Comparison of ENCODE assay signal across 16 cellular contexts in the genomic region with DNA sequence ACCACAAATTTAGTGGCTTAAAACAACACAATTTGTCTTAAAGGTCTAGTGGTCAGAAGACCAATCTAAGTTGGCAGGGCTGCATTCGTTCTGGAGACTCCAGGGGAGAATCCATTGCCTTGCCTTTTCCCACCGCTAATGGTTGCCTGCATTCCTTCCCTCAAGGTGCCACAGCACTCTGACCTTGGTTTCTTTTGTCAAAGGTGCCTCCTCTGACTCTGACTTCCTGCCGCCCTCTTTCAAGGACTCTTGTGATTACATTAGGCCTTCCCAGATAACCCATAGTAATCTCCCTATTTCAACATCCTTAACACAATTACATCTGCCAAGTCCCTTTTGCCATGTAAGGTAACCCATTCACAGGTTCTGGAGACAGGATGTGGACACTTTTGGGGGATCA.
DNase-seq lines count a peak whose midpoint lies in the region; ATAC-seq and TF ChIP-seq lines count a peak whose summit lies in the region.
"Had no signal": no experiment of that assay in that cellular context is flagged by ENCODE, and none has a peak within 500 bp of the region (broad histone marks: within the 10 kb centered on the region; RNA-seq: fewer than 3 reads in every experiment).

No MANE protein-coding gene starts in this region.

- no peak overlapping the region for H2AFZ ChIP-seq in GM23248

- peaks cover 12% of the 10 kb centered on the region for H3K9me3 Mint-ChIP-seq in endodermal cell
- no peaks in the 10 kb centered on the region for H3K9me3 Mint-ChIP-seq in T-cell

- H3K27ac ChIP-seq in endodermal cell (ENCODE audit: low read depth, low read length) (no peak overlapping the region), left lung (no peak overlapping the region), GM23248 (no peak overlapping the region)

- no peak for TF ChIP-seq CTCF in endodermal cell (conservative IDR thresholded peaks at IDR 0.05)
- TF ChIP-seq CTCF in left lung (IDR thresholded peaks at IDR 0.05) = no peak

- no peaks in the 10 kb centered on the region for H3K79me2 ChIP-seq in GM23248 (ENCODE audit: insufficient read depth)

- POLR2A ChIA-PET in T-cell (lab: Charles Lee) = interaction anchor here in 1 of 2 donors (0.6 kb wide), 1 partner anchor 530 kb away, joined by 3 read pairs; no protein-coding TSS in a partner anchor

- H3F3A ChIP-seq in GM23248 (ENCODE audit: insufficient read depth) = no peaks in the 10 kb centered on the region

- H3K27me3 Mint-ChIP-seq in endodermal cell (ENCODE audit: insufficient read depth) (no peaks in the 10 kb centered on the region), T-cell (peaks cover 0 to 3% of the 10 kb centered on the region in 2 donors)

- intact Hi-C loops in left lung (cut with DNase I) = no loop called here

- H3K36me3 Mint-ChIP-seq in endodermal cell (ENCODE audit: low read depth) = no peaks in the 10 kb centered on the region
- H3K36me3 Mint-ChIP-seq in T-cell = no peaks in the 10 kb centered on the region

- H3K4me3 Mint-ChIP-seq in endodermal cell (no peak overlapping the region), T-cell (no peak overlapping the region)

- CTCF ChIA-PET in T-cell (lab: Charles Lee) = no interaction called here

- no peak overlapping the region for H3K4me2 ChIP-seq in GM23248 (ENCODE audit: unreplicated experiment)

- H3K4me3 ChIP-seq in Jurkat, Clone E6-1 (ENCODE audit: low read length) = no peak overlapping the region
- H3K4me3 ChIP-seq in endodermal cell (ENCODE audit: low read length) (no peak overlapping the region), left lung (no peak overlapping the region), GM23248 (no peak overlapping the region)
- H3K4me3 ChIP-seq: HAP-1, K562 had no signal

- no peaks in the 10 kb centered on the region for H3K9me2 ChIP-seq in GM23248 (ENCODE audit: insufficient read depth)

- ATAC-seq in left lung (peak; percentile 74), T-cell (replicated peaks in 1 of 4) (no peak), HG02840 (IDR thresholded peaks at IDR 0.05; ENCODE audit: low FRiP score, unreplicated experiment) (no peak)
- ATAC-seq: K562, Panc1 had no signal

- H3K9me3 ChIP-seq in endodermal cell (ENCODE audit: control insufficient read depth, low read length) (peaks cover 15% of the 10 kb centered on the region), left lung (peaks cover 0 to 2% of the 10 kb centered on the region in 2 donors), GM23248 (ENCODE audit: low read depth) (no peaks in the 10 kb centered on the region)
- H3K9me3 ChIP-seq: Caco-2, HAP-1 had no signal

- H3K27ac Mint-ChIP-seq in endodermal cell (peak overlapping the region; percentile 58), T-cell (no peak overlapping the region)

- in situ Hi-C loops in GM23248 (cut with MboI) = no loop called here

- H3K4me1 ChIP-seq in endodermal cell (ENCODE audit: control insufficient read depth, insufficient read depth, low read length) (no peaks in the 10 kb centered on the region), left lung (no peaks in the 10 kb centered on the region), GM23248 (ENCODE audit: insufficient read depth) (no peaks in the 10 kb centered on the region)
- H3K4me1 ChIP-seq: Caco-2, HAP-1 had no signal

- H3K27me3 ChIP-seq in endodermal cell (ENCODE audit: control insufficient read depth, insufficient read depth, low read length, poor library complexity, severe bottlenecking) (no peaks in the 10 kb centered on the region), left lung (no peaks in the 10 kb centered on the region), GM23248 (replicated peaks; ENCODE audit: insufficient read depth) (peaks cover 29% of the 10 kb centered on the region)

- H3K9ac ChIP-seq in endodermal cell (ENCODE audit: extremely low read depth, low read length, poor library complexity, severe bottlenecking) (no peak overlapping the region), GM23248 (no peak overlapping the region)

- peak; percentile 22 for DNase-seq in Jurkat, Clone E6-1 (ENCODE audit: low read depth, low spot score)
- peak; percentile 82 for DNase-seq in endodermal cell
- no peak for DNase-seq in left lung
- DNase-seq in T-cell = no peak
- no peak for DNase-seq in GM23248
- DNase-seq in DMS53 (lab: John Stamatoyannopoulos, UW) = no peak
- DNase-seq: Caco-2, NCI-H1048, NCI-H1436 treated with DMSO at 0.1 percent for 48 hours, NCI-H2029 treated with DMSO at 0.1 percent for 48 hours, NCI-H510A treated with DMSO at 0.1 percent for 48 hours, NCI-H82 had no signal

- H3K4me1 Mint-ChIP-seq in endodermal cell (peaks cover 13% of the 10 kb centered on the region), T-cell (peaks cover 5 to 12% (median 10%) of the 10 kb centered on the region in 3 donors)

- WGBS in endodermal cell (ENCODE audit: insufficient coverage in 1 of 2, insufficient read length in 1 of 2), 2 experiments = 22 to 27% methylated on average over 3 of the region's 3 CpGs
- WGBS in GM23248 (ENCODE audit: low coverage in 1 of 2, low lambda C conversion rate in 2 of 2, missing lambda C conversion rate in 2 of 2), 2 experiments = 11 to 17% methylated on average over 3 of the region's 3 CpGs

- H3K36me3 ChIP-seq in endodermal cell (ENCODE audit: control insufficient read depth, insufficient read depth, low read length) (no peaks in the 10 kb centered on the region), left lung (no peaks in the 10 kb centered on the region), GM23248 (ENCODE audit: low read depth) (no peaks in the 10 kb centered on the region)
- H3K36me3 ChIP-seq: HAP-1 had no signal

- H4K20me1 ChIP-seq in GM23248 (ENCODE audit: insufficient read depth) = no peaks in the 10 kb centered on the region

Comparison
In these comparisons a context has a peak if more than half of its experiments do, and no peak if none do; other contexts are left out.
1. DNase-seq: peak in Jurkat, Clone E6-1 (single experiment) and endodermal cell (single experiment); none in left lung (0 of 2), T-cell (0 of 34), GM23248 (single experiment) and DMS53 (single experiment).